Comparison of ENCODE assay signal across 24 cellular contexts in genomic region chr6:88760091-88760490, GRCh38.
"Had no signal": no experiment of that assay in that cellular context is flagged by ENCODE, and none has a peak within 500 bp of the region (broad histone marks: within the 10 kb centered on the region; RNA-seq: fewer than 3 reads in every experiment).

No MANE protein-coding gene starts in this region.

- H3K4me1 ChIP-seq: esophagus muscularis mucosa, gastrocnemius medialis, right lobe of liver, thyroid gland, upper lobe of right lung had no signal

- H3K27ac Mint-ChIP-seq: activated naive CD4-positive, alpha-beta T cell treated with anti-CD3 and anti-CD28 coated beads for 36 hours; activated naive CD8-positive, alpha-beta T cell treated with anti-CD3 and anti-CD28 coated beads, Interleukin-2, amount 10 ng/mL, durations not matched to agents 7 days and 5 days; effector memory CD8-positive, alpha-beta T cell; nephron progenitor cell had no signal

- H3K9me3 ChIP-seq: esophagus muscularis mucosa, gastrocnemius medialis, right lobe of liver, SK-N-SH, thyroid gland, upper lobe of right lung had no signal

- H3K4me1 Mint-ChIP-seq: nephron progenitor cell had no signal

- DNase-seq: activated CD4-positive, alpha-beta T cell treated with anti-CD3 and anti-CD28 coated beads for 1 hour; activated CD4-positive, alpha-beta T cell treated with anti-CD3 and anti-CD28 coated beads, Interleukin-2, amount 50 U/mL, for 1 hour; activated CD8-positive, alpha-beta memory T cell treated with anti-CD3 and anti-CD28 coated beads, Interleukin-2, amount 50 U/mL, for 4 hours; activated naive CD4-positive, alpha-beta T cell treated with anti-CD3 and anti-CD28 coated beads for 36 hours; activated naive CD8-positive, alpha-beta T cell treated with anti-CD3 and anti-CD28 coated beads, Interleukin-2, amount 10 ng/mL, durations not matched to agents 7 days and 5 days; activated T-cell treated with anti-CD3 and anti-CD28 coated beads, Interleukin-2, amount 50 U/mL, for 4 hours; amniotic stem cell; caudate nucleus; effector memory CD8-positive, alpha-beta T cell; gastrocnemius medialis; islet precursor cell; left cardiac atrium; mesenchymal stem cell; nephron progenitor cell; posterior cingulate gyrus; right lobe of liver; SK-N-SH; stimulated activated naive CD4-positive, alpha-beta T cell; substantia nigra; thyroid gland; upper lobe of right lung; WERI-Rb-1 had no signal

- H3K4me3 Mint-ChIP-seq: activated naive CD4-positive, alpha-beta T cell treated with anti-CD3 and anti-CD28 coated beads for 36 hours; activated naive CD8-positive, alpha-beta T cell treated with anti-CD3 and anti-CD28 coated beads, Interleukin-2, amount 10 ng/mL, durations not matched to agents 7 days and 5 days; activated T-cell treated with anti-CD3 and anti-CD28 coated beads, Interleukin-2, amount 50 U/mL, for 4 hours; effector memory CD8-positive, alpha-beta T cell; nephron progenitor cell had no signal

- H3K4me3 ChIP-seq: esophagus muscularis mucosa, gastrocnemius medialis, right lobe of liver, skin epidermis, thyroid gland, upper lobe of right lung had no signal

- H3K9me3 Mint-ChIP-seq: activated naive CD4-positive, alpha-beta T cell treated with anti-CD3 and anti-CD28 coated beads for 36 hours; effector memory CD8-positive, alpha-beta T cell had no signal

- H3K27ac ChIP-seq: esophagus muscularis mucosa, gastrocnemius medialis, right lobe of liver, skin epidermis, thyroid gland, upper lobe of right lung, WERI-Rb-1 had no signal

- H3K27me3 ChIP-seq: esophagus muscularis mucosa, gastrocnemius medialis, right lobe of liver, thyroid gland, upper lobe of right lung had no signal

- H3K27me3 Mint-ChIP-seq: activated naive CD8-positive, alpha-beta T cell treated with anti-CD3 and anti-CD28 coated beads, Interleukin-2, amount 10 ng/mL, durations not matched to agents 7 days and 5 days; effector memory CD8-positive, alpha-beta T cell had no signal

- H3K36me3 ChIP-seq: esophagus muscularis mucosa, gastrocnemius medialis, right lobe of liver, thyroid gland, upper lobe of right lung, WERI-Rb-1 had no signal

- ATAC-seq: activated T-cell treated with anti-CD3 and anti-CD28 coated beads, Interleukin-2, amount 50 U/mL, for 4 hours; effector memory CD8-positive, alpha-beta T cell; gastrocnemius medialis; left cardiac atrium; right lobe of liver; upper lobe of right lung had no signal
